ENCODE assay signal across 8 cellular contexts in genomic region chr1:54052470-54052933, GRCh38. TPM values are rescaled to one million over a fixed set of nuclear protein-coding genes. Genes with fewer than 3 reads are reported as not detected.
DNase-seq lines count a peak whose midpoint lies in the region; ATAC-seq and TF ChIP-seq lines count a peak whose summit lies in the region.

No MANE protein-coding gene starts in this region.

- H3K4me2 ChIP-seq in HCT116 (ENCODE audit: low read length) (peak overlapping the region; percentile 77), fibroblast of lung (ENCODE audit: extremely low read depth, insufficient read depth, low read length) (peak overlapping the region; percentile 81)

- H3K27me3 Mint-ChIP-seq in nephron progenitor cell (ENCODE audit: low read depth, poor library complexity) = no peaks in the 10 kb centered on the region

- peak overlapping the region; percentile 70 for H3K27ac ChIP-seq in HCT116 (ENCODE audit: low read depth, low read length)
- peak overlapping the region; percentile 93 for H3K27ac ChIP-seq in fibroblast of lung (ENCODE audit: insufficient read depth, low read length)
- peak overlapping the region; percentile 91 for H3K27ac ChIP-seq in vagina

- TF ChIP-seq POLR2A in HCT116 (IDR thresholded peaks at IDR 0.05; ENCODE audit: borderline replicate concordance, extremely low read depth, insufficient read depth, insufficient read length) (no peak), vagina (IDR thresholded peaks at IDR 0.05) (no peak)

- no peaks in the 10 kb centered on the region for H3K27me3 ChIP-seq in HCT116 (ENCODE audit: insufficient read depth, low read length)
- H3K27me3 ChIP-seq in fibroblast of lung (ENCODE audit: control insufficient read depth, insufficient read depth, low read length) = no peaks in the 10 kb centered on the region
- no peaks in the 10 kb centered on the region for H3K27me3 ChIP-seq in vagina

- H3K27ac Mint-ChIP-seq in nephron progenitor cell = no peak overlapping the region

- peak; percentile 48 for ATAC-seq in HCT116

- H3K9me3 ChIP-seq in HCT116 (ENCODE audit: control insufficient read depth in 1 of 2, insufficient read depth in 1 of 2, low read depth in 1 of 2, low read length in 2 of 2) (no peaks in the 10 kb centered on the region), fibroblast of lung (ENCODE audit: control insufficient read depth, insufficient read depth, low read depth, low read length) (no peaks in the 10 kb centered on the region), vagina (no peaks in the 10 kb centered on the region)

- peak overlapping the region; percentile 47 for H2AFZ ChIP-seq in HCT116 (ENCODE audit: low read depth, low read length, poor library complexity, severe bottlenecking)
- peak overlapping the region; percentile 92 for H2AFZ ChIP-seq in fibroblast of lung (ENCODE audit: low read length)

- H4K20me1 ChIP-seq in HCT116 (ENCODE audit: insufficient read depth) = no peaks in the 10 kb centered on the region
- no peaks in the 10 kb centered on the region for H4K20me1 ChIP-seq in fibroblast of lung (ENCODE audit: control insufficient read depth, extremely low read depth, insufficient read depth, low read length)

- H3K4me1 Mint-ChIP-seq in nephron progenitor cell = peaks cover 17% of the 10 kb centered on the region

- no peaks in the 10 kb centered on the region for H3K9me2 ChIP-seq in HCT116 (ENCODE audit: insufficient read depth)

- no peaks in the 10 kb centered on the region for H3K36me3 ChIP-seq in HCT116 (ENCODE audit: control insufficient read depth in 1 of 2, insufficient read depth in 2 of 2, low read length in 2 of 2)
- H3K36me3 ChIP-seq in fibroblast of lung (ENCODE audit: control insufficient read depth, insufficient read depth, low read length) = no peaks in the 10 kb centered on the region
- no peaks in the 10 kb centered on the region for H3K36me3 ChIP-seq in vagina

- H3K9me3 Mint-ChIP-seq in nephron progenitor cell = no peaks in the 10 kb centered on the region

- CTCF ChIA-PET in HCT116 (lab: Charles Lee) = interaction anchor here (1.0 to 1.1 kb wide), 2 partner anchors 29 to 192 kb away, joined by 3 to 7 read pairs; no protein-coding TSS in a partner anchor

- POLR2A ChIA-PET in HCT116 (lab: Charles Lee) = interaction anchor here (1.2 kb wide), 1 partner anchor 35 kb away, joined by 3 read pairs; the partner anchor contains the start of gene LDLRAD1

- no peak for TF ChIP-seq CTCF in HCT116 (IDR thresholded peaks at IDR 0.05 in 2 of 3, conservative IDR thresholded peaks at IDR 0.05 in 1 of 3; ENCODE audit: borderline replicate concordance in 1 of 3, insufficient read depth in 1 of 3, low read depth in 2 of 3, low read length in 2 of 3)
- TF ChIP-seq CTCF in fibroblast of lung (conservative IDR thresholded peaks at IDR 0.05 in 1 of 2, IDR thresholded peaks at IDR 0.05 in 1 of 2; ENCODE audit: low read depth in 1 of 2, low read length in 2 of 2) = no peak
- TF ChIP-seq CTCF in nephron progenitor cell (IDR thresholded peaks at IDR 0.05) = no peak
- no peak for TF ChIP-seq CTCF in vagina (IDR thresholded peaks at IDR 0.05)

- peak overlapping the region; percentile 88 to 94 for H3K4me3 ChIP-seq in HCT116 (replicated peaks in 1 of 2; ENCODE audit: low read depth in 1 of 2, low read length in 2 of 2)
- H3K4me3 ChIP-seq in fibroblast of lung (replicated peaks in 1 of 4; ENCODE audit: control extremely low read depth in 1 of 4, insufficient read depth in 1 of 4, low read depth in 3 of 4, low read length in 4 of 4) = peak overlapping the region; percentile 78 to 94 (median 91)
- H3K4me3 ChIP-seq in vagina = peak overlapping the region; percentile 92 to 100

- H3K36me3 Mint-ChIP-seq in nephron progenitor cell (ENCODE audit: low read depth) = peaks cover 10% of the 10 kb centered on the region

- H3K4me1 ChIP-seq in HCT116 (ENCODE audit: control insufficient read depth in 1 of 2, insufficient read depth in 2 of 2, low read length in 2 of 2) (peaks cover 8 to 18% of the 10 kb centered on the region in 2 experiments; a peak in 3 of 4 replicates), fibroblast of lung (ENCODE audit: control insufficient read depth, extremely low read depth, insufficient read depth, low read length) (peaks cover 2% of the 10 kb centered on the region), vagina (peaks cover 57% of the 10 kb centered on the region)

- TF ChIP-seq RAD21 in HCT116 (IDR thresholded peaks at IDR 0.05; ENCODE audit: low read depth) = no peak

- H3K9ac ChIP-seq in HCT116 (ENCODE audit: low read length) = peak overlapping the region; percentile 70
- H3K9ac ChIP-seq in fibroblast of lung (ENCODE audit: insufficient read depth, low read length) = peak overlapping the region; percentile 85

- intact Hi-C loops in HCT116 (cut with micrococcal nuclease) (loop anchor here (5.0 kb wide), 1 partner anchor 95 kb away; no protein-coding TSS in a partner anchor), vagina (cut with DNase I) (loop anchor here (5.0 kb wide), 1 partner anchor 105 kb away; the partner anchor contains the start of genes IFT25 and LRRC42)

- DNase-seq in SIG-M5 treated with dmso at 0.1 percent for 504 hours (lab: John Stamatoyannopoulos, UW; ENCODE audit: unreplicated experiment) = peak; percentile 39
- no peak for DNase-seq in SIG-M5 (lab: John Stamatoyannopoulos, UW)
- no peak for DNase-seq in HCT116 (ENCODE audit: low read depth, low spot score)
- DNase-seq in NCI-H1105 (lab: John Stamatoyannopoulos, UW) = peak; percentile 35
- peak in 2 of 3 experiments; percentile 5 to 18 for DNase-seq in activated CD8-positive, alpha-beta memory T cell treated with anti-CD3 and anti-CD28 coated beads for 48 hours (ENCODE audit: low read depth in 2 of 3, low spot score in 2 of 3)
- peak; percentile 21 to 84 for DNase-seq in fibroblast of lung (ENCODE audit: low read depth in 2 of 2)
- DNase-seq in nephron progenitor cell = peak; percentile 56
- DNase-seq in vagina (ENCODE audit: extremely low spot score in 2 of 2) = peak in 1 of 2 donors; percentile 88

- H3K4me3 Mint-ChIP-seq in nephron progenitor cell = no peak overlapping the region

- peaks cover 22% of the 10 kb centered on the region for H3K79me2 ChIP-seq in HCT116 (ENCODE audit: insufficient read depth, low read length)
- H3K79me2 ChIP-seq in fibroblast of lung (ENCODE audit: control insufficient read depth, insufficient read depth, low read length) = peaks cover 48% of the 10 kb centered on the region

- RAD21 ChIA-PET in HCT116 (lab: Charles Lee; ENCODE audit: low non-redundant PET in 1 of 2, low total read pairs in 2 of 2, uncharacterized antibody in 2 of 2, unreplicated experiment in 2 of 2) = no interaction called here

- BruUV-seq in HCT116 (replicated peaks; lab: Mats Ljungman, UMichigan) = no TSS peak

TF ChIP-seq in HCT116, 20 proteins besides CTCF, POLR2A, EP300 and RAD21 (continues in another document):
- TF ChIP-seq EZH2 (IDR thresholded peaks at IDR 0.05) = no peak
- no peak for TF ChIP-seq TCF7L2 (IDR thresholded peaks at IDR 0.05; ENCODE audit: borderline replicate concordance, extremely low read depth, insufficient read depth, insufficient read length)
- no peak for TF ChIP-seq ZNF274 (IDR thresholded peaks at IDR 0.05; ENCODE audit: low read depth, low read length)
- no peak for TF ChIP-seq SRF (IDR thresholded peaks at IDR 0.05; ENCODE audit: low read depth)
- TF ChIP-seq ZFX (IDR thresholded peaks at IDR 0.05) = no peak
- TF ChIP-seq CBX3 (IDR thresholded peaks at IDR 0.05; ENCODE audit: low read depth) = no peak
- no peak for TF ChIP-seq EGR1 (IDR thresholded peaks at IDR 0.05; ENCODE audit: low read depth)
- no peak for TF ChIP-seq EZH2phosphoT487 (IDR thresholded peaks at IDR 0.05; ENCODE audit: borderline replicate concordance)
- TF ChIP-seq ZBTB33 (IDR thresholded peaks at IDR 0.05; ENCODE audit: extremely low read depth, insufficient replicate concordance, low read length) = no peak

RNA-seq across cellular contexts. Expression of gene TMEM59, which starts 0.5 kb away (rescaled TPM):
- total RNA-seq in HCT116 (2021; ENCODE audit: unreplicated experiment) (121 TPM), fibroblast of lung (217 and 431 TPM in 2 replicates), vagina (113 TPM)
- polyA plus RNA-seq in HCT116 (2012) = 128 TPM in 2 replicates
- 337 and 480 TPM in 2 replicates for polyA plus RNA-seq in fibroblast of lung
- 263 and 354 TPM in 2 replicates for polyA plus RNA-seq in fibroblast of lung (2012)
- polyA minus RNA-seq in fibroblast of lung (ENCODE audit: low replicate concordance) = 52.5 and 62.5 TPM in 2 replicates

RNA-seq across cellular contexts. Expression of gene TCEANC2, which starts 0.9 kb away (rescaled TPM):
- total RNA-seq in HCT116 (2021; ENCODE audit: unreplicated experiment) = 5.4 TPM
- 1.9 and 2.5 TPM in 2 replicates for polyA plus RNA-seq in HCT116 (2012)
- total RNA-seq in fibroblast of lung = 3.6 and 4.0 TPM in 2 replicates
- 3.0 and 3.6 TPM in 2 replicates for polyA plus RNA-seq in fibroblast of lung
- 2.0 and 2.2 TPM in 2 replicates for polyA plus RNA-seq in fibroblast of lung (2012)
- polyA minus RNA-seq in fibroblast of lung (ENCODE audit: low replicate concordance) = 3.8 and 6.0 TPM in 2 replicates
- 4.7 TPM for total RNA-seq in vagina

RNA-seq across cellular contexts. Expression of gene LDLRAD1, which starts 34.5 kb away (rescaled TPM):
- total RNA-seq in HCT116 (2021; ENCODE audit: unreplicated experiment) (0.30 TPM), fibroblast of lung (not detected in 2 replicates), vagina (not detected)
- polyA plus RNA-seq in HCT116 (2012) = 0.48 and 0.64 TPM in 2 replicates
- not detected in 2 replicates for polyA plus RNA-seq in fibroblast of lung
- not detected in 2 replicates for polyA plus RNA-seq in fibroblast of lung (2012)
- not detected in 2 replicates for polyA minus RNA-seq in fibroblast of lung (ENCODE audit: low replicate concordance)

Comparison
In these comparisons a context has a peak if more than half of its experiments do, and no peak if none do; other contexts are left out.
1. DNase-seq: peak in SIG-M5 treated with dmso at 0.1 percent for 504 hours (single experiment), NCI-H1105 (single experiment), activated CD8-positive, alpha-beta memory T cell treated with anti-CD3 and anti-CD28 coated beads for 48 hours (2 of 3), fibroblast of lung (2 of 2) and nephron progenitor cell (single experiment); none in SIG-M5 (single experiment) and HCT116 (single experiment).
2. Peak in every context shown above with its lines, with median percentiles within 50 percentile points of each other: H3K27ac ChIP-seq and H3K4me3 ChIP-seq.